1 cellular context compared by ENCODE assay signal in the genomic region with DNA sequence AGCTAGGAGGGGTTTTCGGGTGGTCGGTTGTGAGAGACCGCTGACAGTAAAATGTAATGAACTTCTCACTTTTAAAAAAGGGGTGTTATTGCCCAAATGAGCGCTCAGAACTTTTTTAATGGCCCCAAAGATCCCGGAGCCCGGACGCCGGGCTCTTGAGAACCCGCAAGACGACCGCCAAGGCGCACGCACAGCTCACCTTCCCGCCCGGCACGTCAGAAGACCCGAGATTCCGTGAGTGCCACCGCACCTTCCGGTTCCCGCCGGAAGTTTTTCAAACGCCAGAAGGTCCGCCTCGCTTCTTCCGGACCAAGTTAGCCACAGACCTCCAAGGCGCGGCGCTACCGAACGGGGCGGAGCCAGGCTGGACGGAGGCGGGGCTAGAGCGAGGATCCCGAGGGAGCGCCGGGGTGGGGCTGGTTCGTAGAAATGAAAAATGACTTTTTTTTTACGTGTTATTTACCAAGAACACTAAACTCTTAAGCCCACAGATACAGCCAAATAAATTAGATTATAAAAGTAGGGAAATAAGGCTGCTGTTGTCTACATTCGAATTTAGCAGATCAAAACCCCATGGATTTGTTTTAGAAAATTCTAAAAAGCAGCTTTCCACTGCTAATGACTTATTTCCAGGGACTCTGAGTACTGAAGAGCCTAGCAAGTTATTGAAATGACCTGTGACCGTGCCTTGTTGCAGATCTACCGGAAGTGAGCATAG.
TF ChIP-seq lines count a peak whose summit lies in the region.

Gene SRBD1 (minus strand): TSS at position 248 of the 718 bp plus-strand sequence. CDS start 5,826 bp downstream, outside the sequence.

TF ChIP-seq in H1, 55 proteins besides CTCF, POLR2A, EP300 and RAD21 (continued from another document):
- no peak for TF ChIP-seq RBBP5 (IDR thresholded peaks at IDR 0.05; ENCODE audit: borderline replicate concordance, low read depth, low read length)
- TF ChIP-seq SIN3A (conservative IDR thresholded peaks at IDR 0.05 in 1 of 2, IDR thresholded peaks at IDR 0.05 in 1 of 2; ENCODE audit: low read depth in 1 of 2, low read length in 2 of 2) = peak; percentile 53 to 77; a peak in 1 of 4 replicates
- TF ChIP-seq EZH2 (IDR thresholded peaks at IDR 0.05; ENCODE audit: low read depth, low read length, severe bottlenecking) = no peak
- TF ChIP-seq HDAC2 (IDR thresholded peaks at IDR 0.05; ENCODE audit: borderline replicate concordance in 1 of 2, low read depth in 2 of 2, low read length in 2 of 2) = no peak
- no peak for TF ChIP-seq JUN (IDR thresholded peaks at IDR 0.05; ENCODE audit: low read depth, low read length)
- no peak for TF ChIP-seq NANOG (IDR thresholded peaks at IDR 0.05; ENCODE audit: insufficient read depth, low read depth, low read length, poor library complexity, severe bottlenecking)
- TF ChIP-seq BRCA1 (IDR thresholded peaks at IDR 0.05; ENCODE audit: low read depth, low read length) = no peak
- TF ChIP-seq EGR1 (IDR thresholded peaks at IDR 0.05; ENCODE audit: borderline replicate concordance, low read depth, low read length) = peak; percentile 57; the same call in 1 of the 2 replicates
- TF ChIP-seq CHD1 (IDR thresholded peaks at IDR 0.05; ENCODE audit: low read depth, low read length) = no peak
